1 cellular context compared by ENCODE assay signal in genomic region chr9:137276757-137277328, GRCh38.
TF ChIP-seq lines count a peak whose summit lies in the region.

No MANE protein-coding gene starts in this region.

TF ChIP-seq in K562, 482 proteins besides CTCF, POLR2A, EP300 and RAD21 (continued from another document and continues in another):
- TF ChIP-seq, protein P1, sequence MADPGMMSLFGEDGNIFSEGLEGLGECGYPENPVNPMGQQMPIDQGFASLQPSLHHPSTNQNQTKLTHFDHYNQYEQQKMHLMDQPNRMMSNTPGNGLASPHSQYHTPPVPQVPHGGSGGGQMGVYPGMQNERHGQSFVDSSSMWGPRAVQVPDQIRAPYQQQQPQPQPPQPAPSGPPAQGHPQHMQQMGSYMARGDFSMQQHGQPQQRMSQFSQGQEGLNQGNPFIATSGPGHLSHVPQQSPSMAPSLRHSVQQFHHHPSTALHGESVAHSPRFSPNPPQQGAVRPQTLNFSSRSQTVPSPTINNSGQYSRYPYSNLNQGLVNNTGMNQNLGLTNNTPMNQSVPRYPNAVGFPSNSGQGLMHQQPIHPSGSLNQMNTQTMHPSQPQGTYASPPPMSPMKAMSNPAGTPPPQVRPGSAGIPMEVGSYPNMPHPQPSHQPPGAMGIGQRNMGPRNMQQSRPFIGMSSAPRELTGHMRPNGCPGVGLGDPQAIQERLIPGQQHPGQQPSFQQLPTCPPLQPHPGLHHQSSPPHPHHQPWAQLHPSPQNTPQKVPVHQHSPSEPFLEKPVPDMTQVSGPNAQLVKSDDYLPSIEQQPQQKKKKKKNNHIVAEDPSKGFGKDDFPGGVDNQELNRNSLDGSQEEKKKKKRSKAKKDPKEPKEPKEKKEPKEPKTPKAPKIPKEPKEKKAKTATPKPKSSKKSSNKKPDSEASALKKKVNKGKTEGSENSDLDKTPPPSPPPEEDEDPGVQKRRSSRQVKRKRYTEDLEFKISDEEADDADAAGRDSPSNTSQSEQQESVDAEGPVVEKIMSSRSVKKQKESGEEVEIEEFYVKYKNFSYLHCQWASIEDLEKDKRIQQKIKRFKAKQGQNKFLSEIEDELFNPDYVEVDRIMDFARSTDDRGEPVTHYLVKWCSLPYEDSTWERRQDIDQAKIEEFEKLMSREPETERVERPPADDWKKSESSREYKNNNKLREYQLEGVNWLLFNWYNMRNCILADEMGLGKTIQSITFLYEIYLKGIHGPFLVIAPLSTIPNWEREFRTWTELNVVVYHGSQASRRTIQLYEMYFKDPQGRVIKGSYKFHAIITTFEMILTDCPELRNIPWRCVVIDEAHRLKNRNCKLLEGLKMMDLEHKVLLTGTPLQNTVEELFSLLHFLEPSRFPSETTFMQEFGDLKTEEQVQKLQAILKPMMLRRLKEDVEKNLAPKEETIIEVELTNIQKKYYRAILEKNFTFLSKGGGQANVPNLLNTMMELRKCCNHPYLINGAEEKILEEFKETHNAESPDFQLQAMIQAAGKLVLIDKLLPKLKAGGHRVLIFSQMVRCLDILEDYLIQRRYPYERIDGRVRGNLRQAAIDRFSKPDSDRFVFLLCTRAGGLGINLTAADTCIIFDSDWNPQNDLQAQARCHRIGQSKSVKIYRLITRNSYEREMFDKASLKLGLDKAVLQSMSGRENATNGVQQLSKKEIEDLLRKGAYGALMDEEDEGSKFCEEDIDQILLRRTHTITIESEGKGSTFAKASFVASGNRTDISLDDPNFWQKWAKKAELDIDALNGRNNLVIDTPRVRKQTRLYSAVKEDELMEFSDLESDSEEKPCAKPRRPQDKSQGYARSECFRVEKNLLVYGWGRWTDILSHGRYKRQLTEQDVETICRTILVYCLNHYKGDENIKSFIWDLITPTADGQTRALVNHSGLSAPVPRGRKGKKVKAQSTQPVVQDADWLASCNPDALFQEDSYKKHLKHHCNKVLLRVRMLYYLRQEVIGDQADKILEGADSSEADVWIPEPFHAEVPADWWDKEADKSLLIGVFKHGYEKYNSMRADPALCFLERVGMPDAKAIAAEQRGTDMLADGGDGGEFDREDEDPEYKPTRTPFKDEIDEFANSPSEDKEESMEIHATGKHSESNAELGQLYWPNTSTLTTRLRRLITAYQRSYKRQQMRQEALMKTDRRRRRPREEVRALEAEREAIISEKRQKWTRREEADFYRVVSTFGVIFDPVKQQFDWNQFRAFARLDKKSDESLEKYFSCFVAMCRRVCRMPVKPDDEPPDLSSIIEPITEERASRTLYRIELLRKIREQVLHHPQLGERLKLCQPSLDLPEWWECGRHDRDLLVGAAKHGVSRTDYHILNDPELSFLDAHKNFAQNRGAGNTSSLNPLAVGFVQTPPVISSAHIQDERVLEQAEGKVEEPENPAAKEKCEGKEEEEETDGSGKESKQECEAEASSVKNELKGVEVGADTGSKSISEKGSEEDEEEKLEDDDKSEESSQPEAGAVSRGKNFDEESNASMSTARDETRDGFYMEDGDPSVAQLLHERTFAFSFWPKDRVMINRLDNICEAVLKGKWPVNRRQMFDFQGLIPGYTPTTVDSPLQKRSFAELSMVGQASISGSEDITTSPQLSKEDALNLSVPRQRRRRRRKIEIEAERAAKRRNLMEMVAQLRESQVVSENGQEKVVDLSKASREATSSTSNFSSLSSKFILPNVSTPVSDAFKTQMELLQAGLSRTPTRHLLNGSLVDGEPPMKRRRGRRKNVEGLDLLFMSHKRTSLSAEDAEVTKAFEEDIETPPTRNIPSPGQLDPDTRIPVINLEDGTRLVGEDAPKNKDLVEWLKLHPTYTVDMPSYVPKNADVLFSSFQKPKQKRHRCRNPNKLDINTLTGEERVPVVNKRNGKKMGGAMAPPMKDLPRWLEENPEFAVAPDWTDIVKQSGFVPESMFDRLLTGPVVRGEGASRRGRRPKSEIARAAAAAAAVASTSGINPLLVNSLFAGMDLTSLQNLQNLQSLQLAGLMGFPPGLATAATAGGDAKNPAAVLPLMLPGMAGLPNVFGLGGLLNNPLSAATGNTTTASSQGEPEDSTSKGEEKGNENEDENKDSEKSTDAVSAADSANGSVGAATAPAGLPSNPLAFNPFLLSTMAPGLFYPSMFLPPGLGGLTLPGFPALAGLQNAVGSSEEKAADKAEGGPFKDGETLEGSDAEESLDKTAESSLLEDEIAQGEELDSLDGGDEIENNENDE (IDR thresholded peaks at IDR 0.05; ENCODE audit: low read depth, low read length) = no peak
- peak; percentile 61; the same call in 1 of the 2 replicates for TF ChIP-seq POLR2AphosphoS5 (IDR thresholded peaks at IDR 0.05; ENCODE audit: control insufficient read depth, insufficient read depth, low read depth, low read length)
- TF ChIP-seq ILK (tag; IDR thresholded peaks at IDR 0.05; ENCODE audit: borderline replicate concordance, low read depth) = no peak
- no peak for TF ChIP-seq ZNF121 (CRISPR knock-in tag; conservative IDR thresholded peaks at IDR 0.05)
- 0 out of 4 replicates have a peak, but pooled peaks of 1 of the 2 experiments have one; percentile 10 for TF ChIP-seq SIN3A (IDR thresholded peaks at IDR 0.05; ENCODE audit: borderline replicate concordance in 2 of 2, control insufficient read depth in 1 of 2, low read depth in 2 of 2, low read length in 2 of 2)
- peak; percentile 85; the same call in 1 of the 2 replicates for TF ChIP-seq NKRF (IDR thresholded peaks at IDR 0.05; ENCODE audit: borderline replicate concordance)
- TF ChIP-seq ZNF384 (IDR thresholded peaks at IDR 0.05; ENCODE audit: low read depth, low read length) = no peak
- TF ChIP-seq, protein P2, sequence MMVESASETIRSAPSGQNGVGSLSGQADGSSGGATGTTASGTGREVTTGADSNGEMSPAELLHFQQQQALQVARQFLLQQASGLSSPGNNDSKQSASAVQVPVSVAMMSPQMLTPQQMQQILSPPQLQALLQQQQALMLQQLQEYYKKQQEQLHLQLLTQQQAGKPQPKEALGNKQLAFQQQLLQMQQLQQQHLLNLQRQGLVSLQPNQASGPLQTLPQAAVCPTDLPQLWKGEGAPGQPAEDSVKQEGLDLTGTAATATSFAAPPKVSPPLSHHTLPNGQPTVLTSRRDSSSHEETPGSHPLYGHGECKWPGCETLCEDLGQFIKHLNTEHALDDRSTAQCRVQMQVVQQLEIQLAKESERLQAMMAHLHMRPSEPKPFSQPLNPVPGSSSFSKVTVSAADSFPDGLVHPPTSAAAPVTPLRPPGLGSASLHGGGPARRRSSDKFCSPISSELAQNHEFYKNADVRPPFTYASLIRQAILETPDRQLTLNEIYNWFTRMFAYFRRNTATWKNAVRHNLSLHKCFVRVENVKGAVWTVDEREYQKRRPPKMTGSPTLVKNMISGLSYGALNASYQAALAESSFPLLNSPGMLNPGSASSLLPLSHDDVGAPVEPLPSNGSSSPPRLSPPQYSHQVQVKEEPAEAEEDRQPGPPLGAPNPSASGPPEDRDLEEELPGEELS (CRISPR knock-in tag; IDR thresholded peaks at IDR 0.05; ENCODE audit: borderline replicate concordance) = no peak
- no peak for TF ChIP-seq ASH1L (IDR thresholded peaks at IDR 0.05; ENCODE audit: borderline replicate concordance, low read depth, partially characterized antibody)
- no peak for TF ChIP-seq PHF20 (IDR thresholded peaks at IDR 0.05; ENCODE audit: partially characterized antibody)
- peak; percentile 97 for TF ChIP-seq MYC (IDR thresholded peaks at IDR 0.05; ENCODE audit: low read depth, low read length)
- TF ChIP-seq MYC (CRISPR knock-in tag; IDR thresholded peaks at IDR 0.05; ENCODE audit: borderline replicate concordance, low read depth) = peak; percentile 76; the same call in 1 of the 2 replicates
- TF ChIP-seq KDM1A (IDR thresholded peaks at IDR 0.05) = peak in 1 of 2 experiments; percentile 6; a peak in 1 of 4 replicates
- no peak for TF ChIP-seq NRF1 (conservative IDR thresholded peaks at IDR 0.05 in 1 of 2, IDR thresholded peaks at IDR 0.05 in 1 of 2)
- TF ChIP-seq ADNP (tag; IDR thresholded peaks at IDR 0.05) = no peak
- peak; percentile 95 for TF ChIP-seq NFIC (IDR thresholded peaks at IDR 0.05)
- TF ChIP-seq CREM (IDR thresholded peaks at IDR 0.05; ENCODE audit: low read depth) = no peak
- TF ChIP-seq ELF1 (tag; IDR thresholded peaks at IDR 0.05) = no peak
- TF ChIP-seq MTA1 (IDR thresholded peaks at IDR 0.05; ENCODE audit: borderline replicate concordance) = no peak; the same call in 1 of the 2 replicates
- peak; percentile 30; the same call in 1 of the 2 replicates for TF ChIP-seq SMARCA4 (IDR thresholded peaks at IDR 0.05)
- no peak for TF ChIP-seq ZNF347 (CRISPR knock-in tag; IDR thresholded peaks at IDR 0.05; ENCODE audit: low read depth)
- TF ChIP-seq ZNF263 (CRISPR knock-in tag; IDR thresholded peaks at IDR 0.05; ENCODE audit: borderline replicate concordance) = no peak; the same call in 1 of the 2 replicates
- no peak for TF ChIP-seq GTF2E2 (tag; IDR thresholded peaks at IDR 0.05)
- TF ChIP-seq, protein P3, sequence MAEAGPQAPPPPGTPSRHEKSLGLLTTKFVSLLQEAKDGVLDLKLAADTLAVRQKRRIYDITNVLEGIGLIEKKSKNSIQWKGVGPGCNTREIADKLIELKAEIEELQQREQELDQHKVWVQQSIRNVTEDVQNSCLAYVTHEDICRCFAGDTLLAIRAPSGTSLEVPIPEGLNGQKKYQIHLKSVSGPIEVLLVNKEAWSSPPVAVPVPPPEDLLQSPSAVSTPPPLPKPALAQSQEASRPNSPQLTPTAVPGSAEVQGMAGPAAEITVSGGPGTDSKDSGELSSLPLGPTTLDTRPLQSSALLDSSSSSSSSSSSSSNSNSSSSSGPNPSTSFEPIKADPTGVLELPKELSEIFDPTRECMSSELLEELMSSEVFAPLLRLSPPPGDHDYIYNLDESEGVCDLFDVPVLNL (CRISPR knock-in tag; IDR thresholded peaks at IDR 0.05; ENCODE audit: low read depth) = no peak
- TF ChIP-seq ZC3H8 (IDR thresholded peaks at IDR 0.05) = no peak
- TF ChIP-seq CEBPG (CRISPR knock-in tag; IDR thresholded peaks at IDR 0.05) = no peak
- TF ChIP-seq CEBPG (tag; conservative IDR thresholded peaks at IDR 0.05 in 1 of 2, IDR thresholded peaks at IDR 0.05 in 1 of 2) = no peak
- no peak for TF ChIP-seq NBN (IDR thresholded peaks at IDR 0.05; ENCODE audit: low read depth)
- no peak for TF ChIP-seq NR2C1 (IDR thresholded peaks at IDR 0.05)
- no peak for TF ChIP-seq NR2C1 (tag; IDR thresholded peaks at IDR 0.05)
- peak; percentile 43 for TF ChIP-seq GATAD2B (IDR thresholded peaks at IDR 0.05; ENCODE audit: borderline replicate concordance)
- no peak for TF ChIP-seq HIVEP1 (CRISPR knock-in tag; IDR thresholded peaks at IDR 0.05)
- 0 out of 2 replicates have a peak, but pooled peaks have one; percentile 29 for TF ChIP-seq TAF7 (tag; IDR thresholded peaks at IDR 0.05)
- TF ChIP-seq RBM22 (IDR thresholded peaks at IDR 0.05; ENCODE audit: low read depth, low read length, poor library complexity, severe bottlenecking) = no peak
- no peak for TF ChIP-seq ESRRA (IDR thresholded peaks at IDR 0.05; ENCODE audit: borderline replicate concordance, low read depth)
- TF ChIP-seq ILF3 (IDR thresholded peaks at IDR 0.05; ENCODE audit: borderline replicate concordance) = no peak
- TF ChIP-seq CBFA2T2 (conservative IDR thresholded peaks at IDR 0.05) = peak; percentile 12; the same call in 1 of the 2 replicates
- TF ChIP-seq ELK1 (CRISPR knock-in tag; IDR thresholded peaks at IDR 0.05) = no peak
- TF ChIP-seq RBM25 (IDR thresholded peaks at IDR 0.05; ENCODE audit: low read depth, low read length, severe bottlenecking) = no peak
- TF ChIP-seq SPI1 (IDR thresholded peaks at IDR 0.05; ENCODE audit: borderline replicate concordance, low read depth, low read length) = no peak
- TF ChIP-seq ETV6 (IDR thresholded peaks at IDR 0.05; ENCODE audit: borderline replicate concordance in 1 of 2, low read depth in 2 of 2, low read length in 1 of 2) = peak; percentile 29 to 32; a peak in 1 of 4 replicates
- no peak for TF ChIP-seq ETV6 (CRISPR knock-in tag; IDR thresholded peaks at IDR 0.05; ENCODE audit: borderline replicate concordance)
- TF ChIP-seq CTBP1 (IDR thresholded peaks at IDR 0.05; ENCODE audit: borderline replicate concordance) = no peak
- no peak for TF ChIP-seq ARID2 (IDR thresholded peaks at IDR 0.05)
- no peak for TF ChIP-seq CCNT2 (IDR thresholded peaks at IDR 0.05; ENCODE audit: borderline replicate concordance, extremely low read depth, insufficient read length, low read depth, low read length)
- TF ChIP-seq XRCC3 (IDR thresholded peaks at IDR 0.05) = no peak
- TF ChIP-seq ZNF57 (CRISPR knock-in tag; IDR thresholded peaks at IDR 0.05) = no peak
- peak; percentile 52 to 67; a peak in 1 of 4 replicates for TF ChIP-seq FOXK2 (conservative IDR thresholded peaks at IDR 0.05 in 1 of 2, IDR thresholded peaks at IDR 0.05 in 1 of 2; ENCODE audit: low read depth in 2 of 2)
- no peak for TF ChIP-seq ESRRB (CRISPR knock-in tag; IDR thresholded peaks at IDR 0.05; ENCODE audit: borderline replicate concordance)
- TF ChIP-seq, protein P4, sequence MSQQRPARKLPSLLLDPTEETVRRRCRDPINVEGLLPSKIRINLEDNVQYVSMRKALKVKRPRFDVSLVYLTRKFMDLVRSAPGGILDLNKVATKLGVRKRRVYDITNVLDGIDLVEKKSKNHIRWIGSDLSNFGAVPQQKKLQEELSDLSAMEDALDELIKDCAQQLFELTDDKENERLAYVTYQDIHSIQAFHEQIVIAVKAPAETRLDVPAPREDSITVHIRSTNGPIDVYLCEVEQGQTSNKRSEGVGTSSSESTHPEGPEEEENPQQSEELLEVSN (IDR thresholded peaks at IDR 0.05; ENCODE audit: borderline replicate concordance in 1 of 2, extremely low read depth in 1 of 2, insufficient read depth in 1 of 2, insufficient read length in 1 of 2, low read depth in 1 of 2, low read length in 1 of 2, poor library complexity in 1 of 2, severe bottlenecking in 1 of 2) = peak in 1 of 2 experiments; percentile 27
- TF ChIP-seq XRCC4 (IDR thresholded peaks at IDR 0.05; ENCODE audit: extremely low read depth, insufficient read depth, insufficient read length) = no peak
